Comparison of ENCODE assay signal across 2 cellular contexts in the genomic region with DNA sequence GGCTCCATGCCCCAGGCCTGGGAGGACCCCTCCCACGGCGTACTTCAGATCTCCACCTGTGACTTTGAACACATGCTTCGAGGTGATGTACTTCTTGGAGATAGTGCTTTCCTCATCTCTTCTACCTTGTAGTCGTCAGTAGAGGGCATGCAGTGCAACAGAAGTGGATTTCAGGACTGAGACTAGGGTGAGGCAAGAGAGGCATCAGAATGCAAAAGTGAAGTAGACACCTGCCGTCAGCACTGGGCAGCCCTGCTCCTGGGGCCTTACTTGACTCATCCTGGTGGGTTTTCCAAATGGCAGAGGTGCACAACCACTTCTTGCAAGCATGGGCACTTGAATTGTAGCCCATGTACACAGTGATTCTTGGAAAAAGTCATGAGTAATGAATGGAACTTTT.
TF ChIP-seq lines count a peak whose summit lies in the region.

No MANE protein-coding gene starts in this region.

TF ChIP-seq in GM23338, 12 proteins besides CTCF, POLR2A, EP300 and RAD21:
- TF ChIP-seq, protein P1, sequence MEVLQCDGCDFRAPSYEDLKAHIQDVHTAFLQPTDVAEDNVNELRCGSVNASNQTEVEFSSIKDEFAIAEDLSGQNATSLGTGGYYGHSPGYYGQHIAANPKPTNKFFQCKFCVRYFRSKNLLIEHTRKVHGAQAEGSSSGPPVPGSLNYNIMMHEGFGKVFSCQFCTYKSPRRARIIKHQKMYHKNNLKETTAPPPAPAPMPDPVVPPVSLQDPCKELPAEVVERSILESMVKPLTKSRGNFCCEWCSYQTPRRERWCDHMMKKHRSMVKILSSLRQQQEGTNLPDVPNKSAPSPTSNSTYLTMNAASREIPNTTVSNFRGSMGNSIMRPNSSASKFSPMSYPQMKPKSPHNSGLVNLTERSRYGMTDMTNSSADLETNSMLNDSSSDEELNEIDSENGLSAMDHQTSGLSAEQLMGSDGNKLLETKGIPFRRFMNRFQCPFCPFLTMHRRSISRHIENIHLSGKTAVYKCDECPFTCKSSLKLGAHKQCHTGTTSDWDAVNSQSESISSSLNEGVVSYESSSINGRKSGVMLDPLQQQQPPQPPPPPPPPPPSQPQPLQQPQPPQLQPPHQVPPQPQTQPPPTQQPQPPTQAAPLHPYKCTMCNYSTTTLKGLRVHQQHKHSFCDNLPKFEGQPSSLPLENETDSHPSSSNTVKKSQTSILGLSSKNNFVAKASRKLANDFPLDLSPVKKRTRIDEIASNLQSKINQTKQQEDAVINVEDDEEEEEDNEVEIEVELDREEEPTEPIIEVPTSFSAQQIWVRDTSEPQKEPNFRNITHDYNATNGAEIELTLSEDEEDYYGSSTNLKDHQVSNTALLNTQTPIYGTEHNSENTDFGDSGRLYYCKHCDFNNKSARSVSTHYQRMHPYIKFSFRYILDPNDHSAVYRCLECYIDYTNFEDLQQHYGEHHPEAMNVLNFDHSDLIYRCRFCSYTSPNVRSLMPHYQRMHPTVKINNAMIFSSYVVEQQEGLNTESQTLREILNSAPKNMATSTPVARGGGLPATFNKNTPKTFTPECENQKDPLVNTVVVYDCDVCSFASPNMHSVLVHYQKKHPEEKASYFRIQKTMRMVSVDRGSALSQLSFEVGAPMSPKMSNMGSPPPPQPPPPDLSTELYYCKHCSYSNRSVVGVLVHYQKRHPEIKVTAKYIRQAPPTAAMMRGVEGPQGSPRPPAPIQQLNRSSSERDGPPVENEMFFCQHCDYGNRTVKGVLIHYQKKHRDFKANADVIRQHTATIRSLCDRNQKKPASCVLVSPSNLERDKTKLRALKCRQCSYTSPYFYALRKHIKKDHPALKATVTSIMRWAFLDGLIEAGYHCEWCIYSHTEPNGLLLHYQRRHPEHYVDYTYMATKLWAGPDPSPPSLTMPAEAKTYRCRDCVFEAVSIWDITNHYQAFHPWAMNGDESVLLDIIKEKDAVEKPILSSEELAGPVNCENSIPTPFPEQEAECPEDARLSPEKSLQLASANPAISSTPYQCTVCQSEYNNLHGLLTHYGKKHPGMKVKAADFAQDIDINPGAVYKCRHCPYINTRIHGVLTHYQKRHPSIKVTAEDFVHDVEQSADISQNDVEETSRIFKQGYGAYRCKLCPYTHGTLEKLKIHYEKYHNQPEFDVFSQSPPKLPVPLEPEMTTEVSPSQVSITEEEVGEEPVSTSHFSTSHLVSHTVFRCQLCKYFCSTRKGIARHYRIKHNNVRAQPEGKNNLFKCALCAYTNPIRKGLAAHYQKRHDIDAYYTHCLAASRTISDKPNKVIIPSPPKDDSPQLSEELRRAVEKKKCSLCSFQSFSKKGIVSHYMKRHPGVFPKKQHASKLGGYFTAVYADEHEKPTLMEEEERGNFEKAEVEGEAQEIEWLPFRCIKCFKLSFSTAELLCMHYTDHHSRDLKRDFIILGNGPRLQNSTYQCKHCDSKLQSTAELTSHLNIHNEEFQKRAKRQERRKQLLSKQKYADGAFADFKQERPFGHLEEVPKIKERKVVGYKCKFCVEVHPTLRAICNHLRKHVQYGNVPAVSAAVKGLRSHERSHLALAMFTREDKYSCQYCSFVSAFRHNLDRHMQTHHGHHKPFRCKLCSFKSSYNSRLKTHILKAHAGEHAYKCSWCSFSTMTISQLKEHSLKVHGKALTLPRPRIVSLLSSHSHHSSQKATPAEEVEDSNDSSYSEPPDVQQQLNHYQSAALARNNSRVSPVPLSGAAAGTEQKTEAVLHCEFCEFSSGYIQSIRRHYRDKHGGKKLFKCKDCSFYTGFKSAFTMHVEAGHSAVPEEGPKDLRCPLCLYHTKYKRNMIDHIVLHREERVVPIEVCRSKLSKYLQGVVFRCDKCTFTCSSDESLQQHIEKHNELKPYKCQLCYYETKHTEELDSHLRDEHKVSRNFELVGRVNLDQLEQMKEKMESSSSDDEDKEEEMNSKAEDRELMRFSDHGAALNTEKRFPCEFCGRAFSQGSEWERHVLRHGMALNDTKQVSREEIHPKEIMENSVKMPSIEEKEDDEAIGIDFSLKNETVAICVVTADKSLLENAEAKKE (CRISPR knock-in tag; IDR thresholded peaks at IDR 0.05) = no peak
- no peak for TF ChIP-seq CREB1 (CRISPR knock-in tag; IDR thresholded peaks at IDR 0.05; ENCODE audit: low read depth)
- no peak for TF ChIP-seq NANOG (IDR thresholded peaks at IDR 0.05; ENCODE audit: borderline replicate concordance)
- TF ChIP-seq EZH2 (IDR thresholded peaks at IDR 0.05; ENCODE audit: low read depth, unreplicated experiment) = no peak
- TF ChIP-seq, protein P2, sequence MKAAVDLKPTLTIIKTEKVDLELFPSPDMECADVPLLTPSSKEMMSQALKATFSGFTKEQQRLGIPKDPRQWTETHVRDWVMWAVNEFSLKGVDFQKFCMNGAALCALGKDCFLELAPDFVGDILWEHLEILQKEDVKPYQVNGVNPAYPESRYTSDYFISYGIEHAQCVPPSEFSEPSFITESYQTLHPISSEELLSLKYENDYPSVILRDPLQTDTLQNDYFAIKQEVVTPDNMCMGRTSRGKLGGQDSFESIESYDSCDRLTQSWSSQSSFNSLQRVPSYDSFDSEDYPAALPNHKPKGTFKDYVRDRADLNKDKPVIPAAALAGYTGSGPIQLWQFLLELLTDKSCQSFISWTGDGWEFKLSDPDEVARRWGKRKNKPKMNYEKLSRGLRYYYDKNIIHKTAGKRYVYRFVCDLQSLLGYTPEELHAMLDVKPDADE (IDR thresholded peaks at IDR 0.05) = no peak
- no peak for TF ChIP-seq POLR2AphosphoS5 (IDR thresholded peaks at IDR 0.05; ENCODE audit: low read depth)
- TF ChIP-seq STAT1 (IDR thresholded peaks at IDR 0.05; ENCODE audit: unreplicated experiment) = no peak
- no peak for TF ChIP-seq EZH2phosphoT487 (IDR thresholded peaks at IDR 0.05; ENCODE audit: unreplicated experiment)

TF ChIP-seq in H1, 55 proteins besides CTCF, POLR2A, EP300 and RAD21:
- TF ChIP-seq SIRT6 (IDR thresholded peaks at IDR 0.05; ENCODE audit: low read length) (no peak), RXRA (IDR thresholded peaks at IDR 0.05; ENCODE audit: insufficient read depth, low read depth, low read length) (no peak), CHD1 (IDR thresholded peaks at IDR 0.05; ENCODE audit: low read depth, low read length) (no peak), ASH2L (IDR thresholded peaks at IDR 0.05; ENCODE audit: low read length) (no peak), HDAC6 (IDR thresholded peaks at IDR 0.05; ENCODE audit: low read depth, low read length) (no peak), EZH2 (IDR thresholded peaks at IDR 0.05; ENCODE audit: low read depth, low read length, severe bottlenecking) (no peak), ZNF274 (IDR thresholded peaks at IDR 0.05; ENCODE audit: borderline replicate concordance, extremely low read depth, low read length) (no peak), TCF12 (IDR thresholded peaks at IDR 0.05; ENCODE audit: low read depth, low read length) (no peak), TEAD4 (IDR thresholded peaks at IDR 0.05; ENCODE audit: low read depth, low read length) (no peak), HDAC2 (IDR thresholded peaks at IDR 0.05; ENCODE audit: borderline replicate concordance in 1 of 2, low read depth in 2 of 2, low read length in 2 of 2) (no peak), TBP (IDR thresholded peaks at IDR 0.05; ENCODE audit: low read depth, low read length) (no peak), SP4 (IDR thresholded peaks at IDR 0.05; ENCODE audit: low read length) (no peak), NANOG (IDR thresholded peaks at IDR 0.05; ENCODE audit: insufficient read depth, low read depth, low read length, poor library complexity, severe bottlenecking) (no peak), KDM5A (IDR thresholded peaks at IDR 0.05; ENCODE audit: low read length) (no peak), CBX8 (IDR thresholded peaks at IDR 0.05; ENCODE audit: borderline replicate concordance, low read depth, low read length) (no peak), CBX5 (IDR thresholded peaks at IDR 0.05; ENCODE audit: low read depth, low read length) (no peak)
- TF ChIP-seq, protein P3, sequence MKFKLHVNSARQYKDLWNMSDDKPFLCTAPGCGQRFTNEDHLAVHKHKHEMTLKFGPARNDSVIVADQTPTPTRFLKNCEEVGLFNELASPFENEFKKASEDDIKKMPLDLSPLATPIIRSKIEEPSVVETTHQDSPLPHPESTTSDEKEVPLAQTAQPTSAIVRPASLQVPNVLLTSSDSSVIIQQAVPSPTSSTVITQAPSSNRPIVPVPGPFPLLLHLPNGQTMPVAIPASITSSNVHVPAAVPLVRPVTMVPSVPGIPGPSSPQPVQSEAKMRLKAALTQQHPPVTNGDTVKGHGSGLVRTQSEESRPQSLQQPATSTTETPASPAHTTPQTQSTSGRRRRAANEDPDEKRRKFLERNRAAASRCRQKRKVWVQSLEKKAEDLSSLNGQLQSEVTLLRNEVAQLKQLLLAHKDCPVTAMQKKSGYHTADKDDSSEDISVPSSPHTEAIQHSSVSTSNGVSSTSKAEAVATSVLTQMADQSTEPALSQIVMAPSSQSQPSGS (IDR thresholded peaks at IDR 0.05; ENCODE audit: low read length) = no peak
